In genomic region chr7:158373761-158374545, GRCh38 we compare ENCODE assay signal across 28 cellular contexts.
DNase-seq lines count a peak whose midpoint lies in the region; ATAC-seq and TF ChIP-seq lines count a peak whose summit lies in the region.
"Had no signal": no experiment of that assay in that cellular context is flagged by ENCODE, and none has a peak within 500 bp of the region (broad histone marks: within the 10 kb centered on the region; RNA-seq: fewer than 3 reads in every experiment).

No MANE protein-coding gene starts in this region.

- CTCF ChIA-PET in mammary epithelial cell (lab: Charles Lee; ENCODE audit: low non-redundant PET): no interaction called here

- no peaks in the 10 kb centered on the region for H3K9me3 ChIP-seq in GM23248 (ENCODE audit: low read depth)
- peaks cover 22% of the 10 kb centered on the region for H3K9me3 ChIP-seq in mammary epithelial cell (replicated peaks; ENCODE audit: insufficient read depth, low read length)
- H3K9me3 ChIP-seq: BE2C, gastrocnemius medialis had no signal

- no peaks in the 10 kb centered on the region for H3F3A ChIP-seq in GM23248 (ENCODE audit: insufficient read depth)

- H2AFZ ChIP-seq in GM23248 (no peak overlapping the region), mammary epithelial cell (ENCODE audit: low read depth, low read length) (no peak overlapping the region)

- H3K4me2 ChIP-seq in GM23248 (ENCODE audit: unreplicated experiment) (no peak overlapping the region), mammary epithelial cell (ENCODE audit: insufficient read depth, low read depth, low read length) (no peak overlapping the region)

- H3K79me2 ChIP-seq in GM23248 (ENCODE audit: insufficient read depth) (no peaks in the 10 kb centered on the region), mammary epithelial cell (ENCODE audit: insufficient read depth, low read length) (no peaks in the 10 kb centered on the region)

- H3K4me1 ChIP-seq in GM23248 (ENCODE audit: insufficient read depth): no peaks in the 10 kb centered on the region
- H3K4me1 ChIP-seq in mammary epithelial cell (ENCODE audit: insufficient read depth, low read length): no peaks in the 10 kb centered on the region
- H3K4me1 ChIP-seq: BE2C, gastrocnemius medialis had no signal

- H4K20me1 ChIP-seq in GM23248 (ENCODE audit: insufficient read depth) (no peaks in the 10 kb centered on the region), mammary epithelial cell (ENCODE audit: insufficient read depth, low read length) (no peaks in the 10 kb centered on the region)

- no peaks in the 10 kb centered on the region for H3K36me3 ChIP-seq in GM23248 (ENCODE audit: low read depth)
- H3K36me3 ChIP-seq in mammary epithelial cell (ENCODE audit: insufficient read depth, low read length): no peaks in the 10 kb centered on the region
- H3K36me3 ChIP-seq: BE2C, gastrocnemius medialis had no signal

- BruUV-seq in mammary epithelial cell (replicated peaks; lab: Mats Ljungman, UMichigan): TSS peak; percentile 86

- in situ Hi-C loops in GM23248 (cut with MboI) (no loop called here), mammary epithelial cell (cut with MboI; ENCODE audit: low sequenced_read_pairs in 2 of 2) (no loop called here)

- dilution Hi-C loops in mammary epithelial cell (cut with HindIII; ENCODE audit: low sequenced_read_pairs): no loop called here

- peak overlapping the region; percentile 45 for H3K27ac Mint-ChIP-seq in neural crest cell (ENCODE audit: unreplicated experiment)
- H3K27ac Mint-ChIP-seq: activated CD4-positive, alpha-beta T cell treated with anti-CD3 and anti-CD28 coated beads, Interleukin-2, amount 10 ng/mL, durations not matched to agents 24 days and 14 days; activated naive CD4-positive, alpha-beta T cell treated with anti-CD3 and anti-CD28 coated beads, Interleukin-2, amount 10 ng/mL, durations not matched to agents 7 days and 5 days; endodermal cell; mesothelial cell of epicardium; naive B cell had no signal

- no peaks in the 10 kb centered on the region for H3K27me3 Mint-ChIP-seq in neural crest cell (ENCODE audit: low read depth)
- H3K27me3 Mint-ChIP-seq: activated CD4-positive, alpha-beta T cell treated with anti-CD3 and anti-CD28 coated beads, Interleukin-2, amount 10 ng/mL, durations not matched to agents 24 days and 14 days; activated naive CD4-positive, alpha-beta T cell treated with anti-CD3 and anti-CD28 coated beads, Interleukin-2, amount 10 ng/mL, durations not matched to agents 7 days and 5 days; naive B cell had no signal

- ATAC-seq in GM21529 (IDR thresholded peaks at IDR 0.05; ENCODE audit: unreplicated experiment) (no peak), GM19351 (IDR thresholded peaks at IDR 0.05; ENCODE audit: unreplicated experiment) (no peak), GM21360 (IDR thresholded peaks at IDR 0.05; ENCODE audit: unreplicated experiment) (no peak)
- ATAC-seq: gastrocnemius medialis, left lobe of liver, Right ventricle myocardium inferior had no signal

- 35 to 37% methylated on average over 21 of the region's 21 CpGs for WGBS in GM23248 (ENCODE audit: low coverage in 1 of 2, low lambda C conversion rate in 2 of 2, missing lambda C conversion rate in 2 of 2), 2 experiments
- WGBS in mammary epithelial cell (ENCODE audit: low coverage, missing lambda C conversion rate): 14% methylated on average over 18 of the region's 21 CpGs

- no peaks in the 10 kb centered on the region for H3K9me2 ChIP-seq in GM23248 (ENCODE audit: insufficient read depth)

- no peak overlapping the region for H3K27ac ChIP-seq in GM23248
- no peak overlapping the region for H3K27ac ChIP-seq in mammary epithelial cell (ENCODE audit: insufficient read depth, low read depth, low read length)
- H3K27ac ChIP-seq: coronary artery, gastrocnemius medialis had no signal

- H3K4me3 Mint-ChIP-seq in neural crest cell: no peak overlapping the region
- H3K4me3 Mint-ChIP-seq: activated CD4-positive, alpha-beta T cell treated with anti-CD3 and anti-CD28 coated beads, Interleukin-2, amount 10 ng/mL, durations not matched to agents 24 days and 14 days; activated naive CD4-positive, alpha-beta T cell treated with anti-CD3 and anti-CD28 coated beads, Interleukin-2, amount 10 ng/mL, durations not matched to agents 7 days and 5 days; endodermal cell; mesothelial cell of epicardium; naive B cell had no signal

- H3K4me3 ChIP-seq in GM23248 (no peak overlapping the region), mammary epithelial cell (replicated peaks in 1 of 3; ENCODE audit: insufficient read depth in 1 of 3, low read depth in 2 of 3, low read length in 3 of 3) (no peak overlapping the region)
- H3K4me3 ChIP-seq: coronary artery, gastrocnemius medialis had no signal

- TF ChIP-seq CTCF in mammary epithelial cell (conservative IDR thresholded peaks at IDR 0.05 in 1 of 2, IDR thresholded peaks at IDR 0.05 in 1 of 2; ENCODE audit: extremely low read depth in 1 of 2, insufficient read depth in 1 of 2, low read depth in 1 of 2, low read length in 2 of 2) (no peak), neural crest cell (conservative IDR thresholded peaks at IDR 0.05) (no peak)

- H3K36me3 Mint-ChIP-seq in neural crest cell (ENCODE audit: low read depth): no peaks in the 10 kb centered on the region
- H3K36me3 Mint-ChIP-seq: activated naive CD4-positive, alpha-beta T cell treated with anti-CD3 and anti-CD28 coated beads, Interleukin-2, amount 10 ng/mL, durations not matched to agents 7 days and 5 days; mesothelial cell of epicardium; naive B cell had no signal

- no peak overlapping the region; the same call in 1 of the 2 replicates for H3K9ac ChIP-seq in GM23248
- H3K9ac ChIP-seq in mammary epithelial cell (ENCODE audit: insufficient read depth, low read length): no peak overlapping the region

- intact Hi-C loops in mammary epithelial cell (cut with micrococcal nuclease): no loop called here

- H3K9me3 Mint-ChIP-seq in neural crest cell: no peaks in the 10 kb centered on the region
- H3K9me3 Mint-ChIP-seq: activated CD4-positive, alpha-beta T cell treated with anti-CD3 and anti-CD28 coated beads, Interleukin-2, amount 10 ng/mL, durations not matched to agents 24 days and 14 days; mesothelial cell of epicardium had no signal

- H3K27me3 ChIP-seq in GM23248 (replicated peaks; ENCODE audit: insufficient read depth): no peaks in the 10 kb centered on the region
- H3K27me3 ChIP-seq in mammary epithelial cell (ENCODE audit: insufficient read depth, low read length): no peaks in the 10 kb centered on the region
- H3K27me3 ChIP-seq: BE2C, gastrocnemius medialis had no signal

- H3K4me1 Mint-ChIP-seq in neural crest cell: peaks cover 13% of the 10 kb centered on the region
- H3K4me1 Mint-ChIP-seq: activated CD4-positive, alpha-beta T cell treated with anti-CD3 and anti-CD28 coated beads, Interleukin-2, amount 10 ng/mL, durations not matched to agents 24 days and 14 days; activated naive CD4-positive, alpha-beta T cell treated with anti-CD3 and anti-CD28 coated beads, Interleukin-2, amount 10 ng/mL, durations not matched to agents 7 days and 5 days; endodermal cell; mesothelial cell of epicardium had no signal

- peak; percentile 3 for DNase-seq in GM23248
- peak; percentile 43 for DNase-seq in NCI-H2227 (lab: John Stamatoyannopoulos, UW; ENCODE audit: unreplicated experiment)
- DNase-seq in mammary epithelial cell: no peak
- DNase-seq in neural crest cell (ENCODE audit: low read depth, low spot score): no peak
- no peak for DNase-seq in globus pallidus (ENCODE audit: low spot score)
- DNase-seq: ACHN; activated CD4-positive, alpha-beta T cell treated with anti-CD3 and anti-CD28 coated beads, Interleukin-2, amount 10 ng/mL, durations not matched to agents 24 days and 14 days; activated naive CD4-positive, alpha-beta T cell treated with anti-CD3 and anti-CD28 coated beads, Interleukin-2, amount 10 ng/mL, durations not matched to agents 7 days and 5 days; activated T-cell treated with anti-CD3 and anti-CD28 coated beads, Interleukin-2, amount 50 U/mL, for 48 hours; BE2C; endodermal cell; gastrocnemius medialis; H7; hypothalamus; naive B cell; NCI-H1105 treated with DMSO at 0.1 percent for 48 hours; NCI-H2029; OCI-M1; retina; small intestine; trophoblast cell had no signal

Comparison
In these comparisons a context has a peak if more than half of its experiments do, and no peak if none do; other contexts are left out.
1. DNase-seq: peak in GM23248 (single experiment) and NCI-H2227 (single experiment); none in mammary epithelial cell (single experiment), neural crest cell (single experiment) and globus pallidus (single experiment).